ENCODE assay signal across 8 cellular contexts in genomic region chr14:104393898-104394605, GRCh38.
DNase-seq lines count a peak whose midpoint lies in the region; ATAC-seq and TF ChIP-seq lines count a peak whose summit lies in the region.

No MANE protein-coding gene starts in this region.

- H3K4me1 ChIP-seq in Karpas-422 (ENCODE audit: low read length): peaks cover 87% of the 10 kb centered on the region
- no peaks in the 10 kb centered on the region for H3K4me1 ChIP-seq in right cardiac atrium (ENCODE audit: control insufficient read depth, insufficient read depth, low read length)

- no peaks in the 10 kb centered on the region for H4K20me1 ChIP-seq in Karpas-422 (ENCODE audit: insufficient read depth, low read depth, low read length)

- peak; percentile 49 to 66 for ATAC-seq in right cardiac atrium

- 48% methylated on average over 15 of the region's 15 CpGs for WGBS in right cardiac atrium

- intact Hi-C loops in right cardiac atrium (cut with DNase I): no loop called here

- H3K9ac ChIP-seq in Karpas-422 (ENCODE audit: low read length): peak overlapping the region; percentile 84

- no peaks in the 10 kb centered on the region for H3K27me3 ChIP-seq in Karpas-422 (ENCODE audit: low read length)
- no peaks in the 10 kb centered on the region for H3K27me3 ChIP-seq in right cardiac atrium (ENCODE audit: control insufficient read depth, insufficient read depth)

- no peaks in the 10 kb centered on the region for H3K9me2 ChIP-seq in Karpas-422 (replicated peaks; ENCODE audit: insufficient read depth, low read length)

- no peaks in the 10 kb centered on the region for H3K36me3 ChIP-seq in Karpas-422 (ENCODE audit: insufficient read depth, low read length)

- H3K4me2 ChIP-seq in Karpas-422 (ENCODE audit: low read depth, low read length, poor library complexity, severe bottlenecking): peak overlapping the region; percentile 83

- DNase-seq in Karpas-422 (peak; percentile 99), right cardiac atrium (peak; percentile 53 to 86 (median 85)), NCI-H446 treated with DMSO at 0.1 percent for 48 hours (lab: John Stamatoyannopoulos, UW) (no peak), NCI-H1105 treated with DMSO at 0.1 percent for 48 hours (lab: John Stamatoyannopoulos, UW) (no peak), SW 1271 (lab: John Stamatoyannopoulos, UW) (no peak), foreskin fibroblast (no peak)
- DNase-seq in activated CD8-positive, alpha-beta memory T cell treated with anti-CD3 and anti-CD28 coated beads, Interleukin-2, amount 50 U/mL, for 24 hours (ENCODE audit: extremely low read depth): peak; percentile 18
- peak; percentile 30 to 35 for DNase-seq in stimulated activated CD8-positive, alpha-beta memory T cell treated with anti-CD3 and anti-CD28 coated beads, Interleukin-7, amount 100 ng/mL, for 4 hours (ENCODE audit: low read depth in 2 of 2)

- H3K79me2 ChIP-seq in Karpas-422 (ENCODE audit: low read length): no peaks in the 10 kb centered on the region

- H2AFZ ChIP-seq in Karpas-422 (ENCODE audit: low read length): no peak overlapping the region

- TF ChIP-seq CTCF in foreskin fibroblast (IDR thresholded peaks at IDR 0.05; ENCODE audit: low read depth, low read length): no peak

- H3K4me3 ChIP-seq in Karpas-422 (ENCODE audit: low read length): peak overlapping the region; percentile 66
- no peak overlapping the region for H3K4me3 ChIP-seq in right cardiac atrium (ENCODE audit: low read length)
- H3K4me3 ChIP-seq in foreskin fibroblast (ENCODE audit: low read depth in 1 of 2, low read length in 2 of 2): no peak overlapping the region

- H3K9me3 ChIP-seq in Karpas-422 (ENCODE audit: low read length) (no peaks in the 10 kb centered on the region), right cardiac atrium (ENCODE audit: control insufficient read depth, low read length) (no peaks in the 10 kb centered on the region)

- H3K27ac ChIP-seq in Karpas-422 (ENCODE audit: low read length) (peak overlapping the region; percentile 93), right cardiac atrium (ENCODE audit: low read length) (no peak overlapping the region)

Comparison
In these comparisons a context has a peak if more than half of its experiments do, and no peak if none do; other contexts are left out.
1. DNase-seq: peak in Karpas-422 (single experiment), activated CD8-positive, alpha-beta memory T cell treated with anti-CD3 and anti-CD28 coated beads, Interleukin-2, amount 50 U/mL, for 24 hours (single experiment), right cardiac atrium (3 of 3) and stimulated activated CD8-positive, alpha-beta memory T cell treated with anti-CD3 and anti-CD28 coated beads, Interleukin-7, amount 100 ng/mL, for 4 hours (2 of 2); none in NCI-H446 treated with DMSO at 0.1 percent for 48 hours (single experiment), NCI-H1105 treated with DMSO at 0.1 percent for 48 hours (single experiment), SW 1271 (0 of 2) and foreskin fibroblast (0 of 2).